In genomic region chr7:2446676-2447075, GRCh38 we compare ENCODE assay signal across 42 cellular contexts. TPM values are rescaled to one million over a fixed set of nuclear protein-coding genes. Genes with fewer than 3 reads are reported as not detected.
"Had no signal": no experiment of that assay in that cellular context is flagged by ENCODE, and none has a peak within 500 bp of the region (broad histone marks: within the 10 kb centered on the region; RNA-seq: fewer than 3 reads in every experiment).

No MANE protein-coding gene starts in this region.

- H3K27ac ChIP-seq: ascending aorta, cardiac muscle cell, colonic mucosa, epithelial cell of prostate, esophagus squamous epithelium, WERI-Rb-1 had no signal

- H3K27me3 Mint-ChIP-seq: activated B cell treated with CpG ODN at 0.5 μM for 24 hours; activated CD8-positive, alpha-beta memory T cell treated with anti-CD3 and anti-CD28 coated beads, Interleukin-2, amount 10 ng/mL, durations not matched to agents 7 days and 5 days; brain; T-helper 17 cell had no signal

- H3K9me3 ChIP-seq: ascending aorta, breast epithelium, colonic mucosa, esophagus squamous epithelium, gastroesophageal sphincter, heart right ventricle had no signal

- H3K36me3 ChIP-seq: ascending aorta, breast epithelium, cardiac muscle cell, colonic mucosa, WERI-Rb-1 had no signal

- H3K27ac Mint-ChIP-seq: activated B cell treated with CpG ODN at 0.5 μM for 24 hours; activated CD8-positive, alpha-beta memory T cell treated with anti-CD3 and anti-CD28 coated beads, Interleukin-2, amount 10 ng/mL, durations not matched to agents 7 days and 5 days; activated CD8-positive, alpha-beta T cell treated with anti-CD3 and anti-CD28 coated beads, Interleukin-2, amount 10 ng/mL, durations not matched to agents 7 days and 5 days; activated naive CD4-positive, alpha-beta T cell treated with anti-CD3 and anti-CD28 coated beads, Interleukin-2, amount 10 ng/mL, durations not matched to agents 7 days and 5 days; activated T-helper 1 cell treated with anti-CD3 and anti-CD28 coated beads, Interleukin-12 subunit alpha, Interleukin-12 subunit beta, Interleukin-2, Interleukin-4 antibody, amounts not matched to agents 30 ng/mL and 10 ng/mL and 1 ng/mL, durations not matched to agents 14 hours and 24 hours and 36 hours; activated T-helper 2 cell treated with anti-CD3 and anti-CD28 coated beads, Interferon-gamma antibody, Interleukin-2, Interleukin-4, amounts not matched to agents 10 μg/mL and 5 μg/mL and 100 μg/mL, durations not matched to agents 14 hours and 24 hours and 36 hours; brain; T-helper 2 cell treated with Interferon-gamma antibody and Interleukin-4, amounts not matched to agents 5 μg/mL and 100 μg/mL, for 36 hours had no signal

- ATAC-seq: activated CD4-positive, CD25-positive, alpha-beta regulatory T cell treated with anti-CD3 and anti-CD28 coated beads, Interleukin-2, amount 50 U/mL, for 24 hours; activated CD8-positive, alpha-beta memory T cell treated with anti-CD3 and anti-CD28 coated beads, Interleukin-2, amount 10 ng/mL, durations not matched to agents 7 days and 5 days; activated CD8-positive, alpha-beta T cell treated with anti-CD3 and anti-CD28 coated beads, Interleukin-2, amount 10 ng/mL, durations not matched to agents 7 days and 5 days; activated naive CD4-positive, alpha-beta T cell treated with anti-CD3 and anti-CD28 coated beads, Interleukin-2, amount 50 U/mL, for 72 hours; gastroesophageal sphincter; heart right ventricle; T-helper 17 cell had no signal

- H3K4me3 ChIP-seq: ascending aorta, cardiac muscle cell, colonic mucosa, esophagus squamous epithelium, gastroesophageal sphincter, heart right ventricle had no signal

- H3K9me3 Mint-ChIP-seq: activated B cell treated with CpG ODN at 0.5 μM for 24 hours; activated naive CD4-positive, alpha-beta T cell treated with anti-CD3 and anti-CD28 coated beads, Interleukin-2, amount 10 ng/mL, durations not matched to agents 7 days and 5 days; activated naive CD4-positive, alpha-beta T cell treated with anti-CD3 and anti-CD28 coated beads, Interleukin-2, amount 50 U/mL, for 72 hours; activated naive CD8-positive, alpha-beta T cell treated with anti-CD3 and anti-CD28 coated beads, Interleukin-2, amount 10 ng/mL, durations not matched to agents 7 days and 5 days; activated T-helper 1 cell treated with anti-CD3 and anti-CD28 coated beads, Interleukin-12 subunit alpha, Interleukin-12 subunit beta, Interleukin-2, Interleukin-4 antibody, amounts not matched to agents 30 ng/mL and 10 ng/mL and 1 ng/mL, durations not matched to agents 14 hours and 24 hours and 36 hours; activated T-helper 2 cell treated with anti-CD3 and anti-CD28 coated beads, Interferon-gamma antibody, Interleukin-2, Interleukin-4, amounts not matched to agents 10 μg/mL and 5 μg/mL and 100 μg/mL, durations not matched to agents 14 hours and 24 hours and 36 hours; brain; T-helper 2 cell treated with Interferon-gamma antibody and Interleukin-4, amounts not matched to agents 5 μg/mL and 100 μg/mL, for 36 hours had no signal

- H3K4me1 Mint-ChIP-seq: brain had no signal

- FAIRE-seq: endometrium, endothelial cell of umbilical vein had no signal

- H3K4me3 Mint-ChIP-seq: activated B cell treated with CpG ODN at 0.5 μM for 24 hours; activated CD8-positive, alpha-beta memory T cell treated with anti-CD3 and anti-CD28 coated beads, Interleukin-2, amount 10 ng/mL, durations not matched to agents 7 days and 5 days; activated CD8-positive, alpha-beta T cell treated with anti-CD3 and anti-CD28 coated beads, Interleukin-2, amount 10 ng/mL, durations not matched to agents 7 days and 5 days; activated naive CD4-positive, alpha-beta T cell treated with anti-CD3 and anti-CD28 coated beads, Interleukin-2, amount 10 ng/mL, durations not matched to agents 7 days and 5 days; activated naive CD8-positive, alpha-beta T cell treated with anti-CD3 and anti-CD28 coated beads, Interleukin-2, amount 10 ng/mL, durations not matched to agents 7 days and 5 days; activated T-helper 1 cell treated with anti-CD3 and anti-CD28 coated beads, Interleukin-12 subunit alpha, Interleukin-12 subunit beta, Interleukin-2, Interleukin-4 antibody, amounts not matched to agents 30 ng/mL and 10 ng/mL and 1 ng/mL, durations not matched to agents 14 hours and 24 hours and 36 hours; brain; T-helper 17 cell; T-helper 2 cell treated with Interferon-gamma antibody and Interleukin-4, amounts not matched to agents 5 μg/mL and 100 μg/mL, for 36 hours had no signal

- DNase-seq: activated B cell treated with CpG ODN at 0.5 μM for 24 hours; activated CD4-positive, alpha-beta T cell treated with anti-CD3 and anti-CD28 coated beads for 48 hours; activated CD4-positive, alpha-beta T cell treated with anti-CD3 and anti-CD28 coated beads, Interleukin-2, amount 50 U/mL, for 1 hour; activated CD4-positive, alpha-beta T cell treated with anti-CD3 and anti-CD28 coated beads, Interleukin-2, amount 50 U/mL, for 48 hours; activated CD8-positive, alpha-beta memory T cell treated with anti-CD3 and anti-CD28 coated beads, Interleukin-2, amount 10 ng/mL, durations not matched to agents 7 days and 5 days; activated CD8-positive, alpha-beta memory T cell treated with anti-CD3 and anti-CD28 coated beads, Interleukin-2, amount 50 U/mL, for 4 hours; activated CD8-positive, alpha-beta T cell treated with anti-CD3 and anti-CD28 coated beads, Interleukin-2, amount 10 ng/mL, durations not matched to agents 7 days and 5 days; activated effector memory CD4-positive, alpha-beta T cell treated with anti-CD3 and anti-CD28 coated beads, Interleukin-2, amount 50 U/mL, for 16 hours; activated naive CD4-positive, alpha-beta T cell; activated naive CD4-positive, alpha-beta T cell treated with anti-CD3 and anti-CD28 coated beads, Interleukin-2, amount 10 ng/mL, durations not matched to agents 7 days and 5 days; activated naive CD8-positive, alpha-beta T cell treated with anti-CD3 and anti-CD28 coated beads, Interleukin-2, amount 10 ng/mL, durations not matched to agents 7 days and 5 days; activated T-cell treated with anti-CD3 and anti-CD28 coated beads, Interleukin-2, amount 50 U/mL, for 1 hour; activated T-cell treated with anti-CD3 and anti-CD28 coated beads, Interleukin-2, amount 50 U/mL, for 48 hours; central memory CD4-positive, alpha-beta T cell; colonic mucosa; effector CD8-positive, alpha-beta T cell; esophagus squamous epithelium; foreskin melanocyte; heart right ventricle; T-helper 1 cell; T-helper 17 cell; T1000; WERI-Rb-1 had no signal

- H3K36me3 Mint-ChIP-seq: activated naive CD4-positive, alpha-beta T cell treated with anti-CD3 and anti-CD28 coated beads, Interleukin-2, amount 10 ng/mL, durations not matched to agents 7 days and 5 days; activated naive CD4-positive, alpha-beta T cell treated with anti-CD3 and anti-CD28 coated beads, Interleukin-2, amount 50 U/mL, for 72 hours had no signal

- H3K27me3 ChIP-seq: ascending aorta, breast epithelium, cardiac muscle cell, colonic mucosa, esophagus squamous epithelium, gastroesophageal sphincter, heart right ventricle had no signal

RNA-seq across cellular contexts. Expression of gene GRIFIN, which starts 29.5 kb away (rescaled TPM):
- total RNA-seq: activated B cell treated with CpG ODN at 0.5 μM for 24 hours; activated CD8-positive, alpha-beta memory T cell treated with anti-CD3 and anti-CD28 coated beads for 36 hours; activated CD8-positive, alpha-beta memory T cell treated with anti-CD3 and anti-CD28 coated beads, Interleukin-2, amount 10 ng/mL, durations not matched to agents 7 days and 5 days; activated CD8-positive, alpha-beta T cell treated with anti-CD3 and anti-CD28 coated beads, Interleukin-2, amount 10 ng/mL, durations not matched to agents 7 days and 5 days; activated naive CD4-positive, alpha-beta T cell treated with anti-CD3 and anti-CD28 coated beads, Interleukin-2, amount 50 U/mL, for 72 hours; activated naive CD8-positive, alpha-beta T cell treated with anti-CD3 and anti-CD28 coated beads, Interleukin-2, amount 10 ng/mL, durations not matched to agents 7 days and 5 days; activated T-helper 1 cell treated with anti-CD3 and anti-CD28 coated beads, Interleukin-12 subunit alpha, Interleukin-12 subunit beta, Interleukin-2, Interleukin-4 antibody, amounts not matched to agents 30 ng/mL and 10 ng/mL and 1 ng/mL, durations not matched to agents 14 hours and 24 hours and 36 hours; activated T-helper 2 cell treated with anti-CD3 and anti-CD28 coated beads, Interferon-gamma antibody, Interleukin-2, Interleukin-4, amounts not matched to agents 10 μg/mL and 5 μg/mL and 100 μg/mL, durations not matched to agents 14 hours and 24 hours and 36 hours; ascending aorta; breast epithelium; cardiac muscle cell; colonic mucosa; dermis microvascular lymphatic vessel endothelial cell; endothelial cell of umbilical vein; esophagus squamous epithelium; fibroblast of lung; fibroblast of villous mesenchyme; gastroesophageal sphincter; glomerular endothelial cell; heart right ventricle; T-helper 17 cell had no signal
- polyA plus RNA-seq: cardiac muscle cell, endothelial cell of umbilical vein, esophagus, fibroblast of lung, heart right ventricle had no signal
